Comparison of ENCODE assay signal across 1 cellular context in the genomic region with DNA sequence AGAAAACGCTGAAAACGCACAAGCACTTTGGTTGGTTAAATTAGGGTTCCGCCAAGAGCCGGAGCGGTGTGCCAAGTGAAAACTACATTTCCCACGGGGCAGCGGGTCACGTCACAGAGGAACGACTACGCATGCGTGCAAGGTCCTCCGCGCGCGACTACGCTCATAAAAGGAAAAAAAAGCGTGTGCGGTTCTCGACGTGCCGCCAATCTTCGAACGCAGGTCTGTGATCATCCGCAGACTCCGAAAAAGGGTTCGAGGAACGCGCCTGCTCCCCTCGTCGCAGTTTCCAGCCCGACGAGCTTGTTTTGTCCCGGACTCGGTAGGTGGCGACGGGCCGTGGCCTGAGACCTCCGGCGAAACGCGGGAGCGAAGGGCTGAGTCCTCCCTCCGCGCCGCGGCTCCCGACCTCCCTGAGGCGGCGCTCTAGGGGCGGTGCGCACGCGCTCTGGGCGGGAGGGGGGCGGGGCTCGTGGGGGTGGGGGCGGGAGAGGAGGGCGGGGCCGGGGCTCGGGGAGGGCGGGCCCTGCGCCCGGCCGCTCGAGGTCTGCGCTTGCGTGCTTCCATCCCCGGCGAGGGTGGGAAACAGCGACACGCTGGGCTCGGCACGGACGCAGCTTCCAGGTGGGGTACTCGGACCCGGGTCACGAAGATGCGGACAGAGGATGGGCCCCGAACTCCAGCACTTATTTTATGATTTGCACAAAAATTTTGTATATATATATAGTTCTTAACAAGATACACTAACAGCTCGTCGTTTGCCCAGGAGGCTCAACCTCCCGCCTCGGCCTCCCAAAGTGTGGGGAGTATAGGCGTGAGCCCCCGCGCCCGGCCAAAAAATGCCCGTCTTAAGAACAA.
A peak's percentile ranks its signal among the peaks of the same experiment; 100 is the strongest.
TF ChIP-seq lines count a peak whose summit lies in the region.

A gene (plus strand): TSS at position 145 of the 858 bp plus-strand sequence. CDS start 27,150 bp downstream, outside the sequence.

TF ChIP-seq in HEK293, 187 proteins besides CTCF, POLR2A, EP300 and RAD21 (continued from another document):
- TF ChIP-seq, protein P1, sequence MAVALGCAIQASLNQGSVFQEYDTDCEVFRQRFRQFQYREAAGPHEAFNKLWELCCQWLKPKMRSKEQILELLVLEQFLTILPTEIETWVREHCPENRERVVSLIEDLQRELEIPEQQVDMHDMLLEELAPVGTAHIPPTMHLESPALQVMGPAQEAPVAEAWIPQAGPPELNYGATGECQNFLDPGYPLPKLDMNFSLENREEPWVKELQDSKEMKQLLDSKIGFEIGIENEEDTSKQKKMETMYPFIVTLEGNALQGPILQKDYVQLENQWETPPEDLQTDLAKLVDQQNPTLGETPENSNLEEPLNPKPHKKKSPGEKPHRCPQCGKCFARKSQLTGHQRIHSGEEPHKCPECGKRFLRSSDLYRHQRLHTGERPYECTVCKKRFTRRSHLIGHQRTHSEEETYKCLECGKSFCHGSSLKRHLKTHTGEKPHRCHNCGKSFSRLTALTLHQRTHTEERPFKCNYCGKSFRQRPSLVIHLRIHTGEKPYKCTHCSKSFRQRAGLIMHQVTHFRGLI (tag by site-specific recombination; IDR thresholded peaks at IDR 0.05), result no peak
- TF ChIP-seq ZNF335 (tag by site-specific recombination; conservative IDR thresholded peaks at IDR 0.05) (peak; percentile 99), ZNF366 (tag by site-specific recombination; conservative IDR thresholded peaks at IDR 0.05) (peak; percentile 76), ZNF138 (tag by site-specific recombination; IDR thresholded peaks at IDR 0.05; ENCODE audit: borderline replicate concordance) (no peak), ZNF514 (tag by site-specific recombination; IDR thresholded peaks at IDR 0.05) (no peak), GLI2 (tag by site-specific recombination; IDR thresholded peaks at IDR 0.05; ENCODE audit: borderline replicate concordance, low read depth) (no peak), ZNF248 (tag by site-specific recombination; IDR thresholded peaks at IDR 0.05) (no peak), ZFHX2 (tag by site-specific recombination; conservative IDR thresholded peaks at IDR 0.05) (no peak), ZFP37 (tag by site-specific recombination; IDR thresholded peaks at IDR 0.05) (no peak), MZF1 (tag by site-specific recombination; IDR thresholded peaks at IDR 0.05; ENCODE audit: borderline replicate concordance) (no peak), KLF9 (tag by site-specific recombination; IDR thresholded peaks at IDR 0.05; ENCODE audit: low read depth) (peak; percentile 71), KLF7 (tag by site-specific recombination; IDR thresholded peaks at IDR 0.05; ENCODE audit: borderline replicate concordance) (0 out of 2 replicates have a peak, but pooled peaks have one; percentile 55), OVOL3 (tag by site-specific recombination; IDR thresholded peaks at IDR 0.05) (peak; percentile 65), ZNF585B (tag by site-specific recombination; IDR thresholded peaks at IDR 0.05) (no peak), ZNF777 (tag by site-specific recombination; IDR thresholded peaks at IDR 0.05; ENCODE audit: borderline replicate concordance) (0 out of 2 replicates have a peak, but pooled peaks have one; percentile 14), ZNF175 (tag by site-specific recombination; IDR thresholded peaks at IDR 0.05) (no peak)
- TF ChIP-seq, protein P2, sequence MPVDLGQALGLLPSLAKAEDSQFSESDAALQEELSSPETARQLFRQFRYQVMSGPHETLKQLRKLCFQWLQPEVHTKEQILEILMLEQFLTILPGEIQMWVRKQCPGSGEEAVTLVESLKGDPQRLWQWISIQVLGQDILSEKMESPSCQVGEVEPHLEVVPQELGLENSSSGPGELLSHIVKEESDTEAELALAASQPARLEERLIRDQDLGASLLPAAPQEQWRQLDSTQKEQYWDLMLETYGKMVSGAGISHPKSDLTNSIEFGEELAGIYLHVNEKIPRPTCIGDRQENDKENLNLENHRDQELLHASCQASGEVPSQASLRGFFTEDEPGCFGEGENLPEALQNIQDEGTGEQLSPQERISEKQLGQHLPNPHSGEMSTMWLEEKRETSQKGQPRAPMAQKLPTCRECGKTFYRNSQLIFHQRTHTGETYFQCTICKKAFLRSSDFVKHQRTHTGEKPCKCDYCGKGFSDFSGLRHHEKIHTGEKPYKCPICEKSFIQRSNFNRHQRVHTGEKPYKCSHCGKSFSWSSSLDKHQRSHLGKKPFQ (tag by site-specific recombination; IDR thresholded peaks at IDR 0.05), result 0 out of 2 replicates have a peak, but pooled peaks have one; percentile 26
- TF ChIP-seq, protein P3, sequence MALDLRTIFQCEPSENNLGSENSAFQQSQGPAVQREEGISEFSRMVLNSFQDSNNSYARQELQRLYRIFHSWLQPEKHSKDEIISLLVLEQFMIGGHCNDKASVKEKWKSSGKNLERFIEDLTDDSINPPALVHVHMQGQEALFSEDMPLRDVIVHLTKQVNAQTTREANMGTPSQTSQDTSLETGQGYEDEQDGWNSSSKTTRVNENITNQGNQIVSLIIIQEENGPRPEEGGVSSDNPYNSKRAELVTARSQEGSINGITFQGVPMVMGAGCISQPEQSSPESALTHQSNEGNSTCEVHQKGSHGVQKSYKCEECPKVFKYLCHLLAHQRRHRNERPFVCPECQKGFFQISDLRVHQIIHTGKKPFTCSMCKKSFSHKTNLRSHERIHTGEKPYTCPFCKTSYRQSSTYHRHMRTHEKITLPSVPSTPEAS (tag by site-specific recombination; IDR thresholded peaks at IDR 0.05), result peak; percentile 59; the same call in 1 of the 2 replicates
